Comparison of ENCODE assay signal across 13 cellular contexts in genomic region chr11:4087551-4087950, GRCh38. TPM values are rescaled to one million over a fixed set of nuclear protein-coding genes. Genes with fewer than 3 reads are reported as not detected.
DNase-seq lines count a peak whose midpoint lies in the region; TF ChIP-seq lines count a peak whose summit lies in the region.
"Had no signal": no experiment of that assay in that cellular context is flagged by ENCODE, and none has a peak within 500 bp of the region (broad histone marks: within the 10 kb centered on the region; RNA-seq: fewer than 3 reads in every experiment).

No MANE protein-coding gene starts in this region.

- H2BK5ac ChIP-seq in mesendoderm (ENCODE audit: low read length): no peak overlapping the region

- H3K18ac ChIP-seq in mesendoderm (ENCODE audit: low read length): no peak overlapping the region

- H2BK120ac ChIP-seq in mesendoderm (ENCODE audit: low read depth, low read length): no peak overlapping the region

- H2AK5ac ChIP-seq in mesendoderm (ENCODE audit: low read length): no peak overlapping the region

- H3K23ac ChIP-seq in mesendoderm (ENCODE audit: low read length): no peak overlapping the region

- H3K27me3 ChIP-seq in mesendoderm (ENCODE audit: insufficient read depth, low read length, poor library complexity) (no peaks in the 10 kb centered on the region), BE2C (no peaks in the 10 kb centered on the region)

- no peaks in the 10 kb centered on the region for H3K79me1 ChIP-seq in mesendoderm (ENCODE audit: low read length)

- H4K5ac ChIP-seq in mesendoderm (ENCODE audit: low read length): no peak overlapping the region

- H3K4ac ChIP-seq in mesendoderm (ENCODE audit: low read depth, low read length): no peak overlapping the region

- DNase-seq in DMS 273 (lab: John Stamatoyannopoulos, UW; ENCODE audit: unreplicated experiment): peak; percentile 0
- DNase-seq in DMS 273 treated with DMSO at 0.1 percent for 48 hours (lab: John Stamatoyannopoulos, UW): no peak
- peak; percentile 51 for DNase-seq in HT1080 (ENCODE audit: low read depth)
- DNase-seq in astrocyte of the spinal cord (ENCODE audit: low read depth, low spot score): peak; percentile 14
- peak; percentile 64 for DNase-seq in mesendoderm
- no peak for DNase-seq in BE2C
- no peak for DNase-seq in cortex of kidney (lab: John Stamatoyannopoulos, UW)
- DNase-seq in NCI-H1092 (lab: John Stamatoyannopoulos, UW): no peak
- DNase-seq: DND-41; kidney glomerular epithelial cell; nucleus accumbens; stimulated activated naive CD4-positive, alpha-beta T cell had no signal

- no peak overlapping the region for H2BK15ac ChIP-seq in mesendoderm (replicated peaks; ENCODE audit: low read depth)

- in situ Hi-C loops in astrocyte of the spinal cord (cut with HindIII; ENCODE audit: low sequenced_read_pairs): no loop called here

- H4K8ac ChIP-seq in mesendoderm (ENCODE audit: low read depth, low read length): no peak overlapping the region

- H3K79me2 ChIP-seq in mesendoderm (ENCODE audit: control insufficient read depth, insufficient read depth, low read length): no peaks in the 10 kb centered on the region

- no peaks in the 10 kb centered on the region for H3K9me3 ChIP-seq in BE2C

- WGBS in mesendoderm (ENCODE audit: extremely low coverage, insufficient coverage, low lambda C conversion rate): no CpG with 5 or more reads among the region's 5 CpGs

- TF ChIP-seq CTCF in astrocyte of the spinal cord (IDR thresholded peaks at IDR 0.05; ENCODE audit: low read depth, low read length) (peak; percentile 15), BE2C (IDR thresholded peaks at IDR 0.05; ENCODE audit: low read depth, low read length) (no peak)

- H3K9ac ChIP-seq in mesendoderm (ENCODE audit: low read length): no peak overlapping the region

- H3K36me3 ChIP-seq in mesendoderm (ENCODE audit: control insufficient read depth, insufficient read depth, low read length): no peaks in the 10 kb centered on the region
- no peaks in the 10 kb centered on the region for H3K36me3 ChIP-seq in BE2C

- H3K4me3 ChIP-seq in astrocyte of the spinal cord (ENCODE audit: low read depth, low read length): no peak overlapping the region
- no peak overlapping the region for H3K4me3 ChIP-seq in mesendoderm (ENCODE audit: low read length)
- H3K4me3 ChIP-seq in BE2C (ENCODE audit: low read depth, low read length): no peak overlapping the region

- H3K4me1 ChIP-seq in mesendoderm (ENCODE audit: control insufficient read depth, low read depth, low read length) (no peaks in the 10 kb centered on the region), BE2C (no peaks in the 10 kb centered on the region)

- no peak overlapping the region for H3K56ac ChIP-seq in mesendoderm (ENCODE audit: low read length)

- H3K4me2 ChIP-seq in mesendoderm (ENCODE audit: low read length): no peak overlapping the region

- H3K27ac ChIP-seq in mesendoderm (ENCODE audit: low read depth, low read length): no peak overlapping the region
- H3K27ac ChIP-seq: 22Rv1 had no signal

RNA-seq across cellular contexts. Expression of gene RRM1, which starts 7.0 kb away (rescaled TPM):
- total RNA-seq in HT1080 (2014; rRNA removed; shearing (Covaris generic)): 123 and 134 TPM in 2 replicates
- polyA plus RNA-seq in HT1080 (2015; cell fraction: cytosol; rRNA removed): 93.1 and 96.9 TPM in 2 replicates
- polyA plus RNA-seq in HT1080 (2015; cell fraction: nucleus; rRNA removed): 226 and 252 TPM in 2 replicates
- 76.0 TPM for polyA plus RNA-seq in mesendoderm (2013, experiment 1 of 2)
- polyA plus RNA-seq in mesendoderm (2013, experiment 2 of 2): 75.9 TPM
- polyA plus RNA-seq in BE2C (2012; ENCODE audit: insufficient read depth, insufficient read length, low read depth): 11.1 TPM

Comparison
In these comparisons a context has a peak if more than half of its experiments do, and no peak if none do; other contexts are left out.
1. DNase-seq: peak in DMS 273 (single experiment), HT1080 (single experiment), astrocyte of the spinal cord (single experiment) and mesendoderm (single experiment); none in DMS 273 treated with DMSO at 0.1 percent for 48 hours (single experiment), BE2C (single experiment), cortex of kidney (single experiment) and NCI-H1092 (single experiment).